ENCODE assay signal across 11 cellular contexts in the genomic region with DNA sequence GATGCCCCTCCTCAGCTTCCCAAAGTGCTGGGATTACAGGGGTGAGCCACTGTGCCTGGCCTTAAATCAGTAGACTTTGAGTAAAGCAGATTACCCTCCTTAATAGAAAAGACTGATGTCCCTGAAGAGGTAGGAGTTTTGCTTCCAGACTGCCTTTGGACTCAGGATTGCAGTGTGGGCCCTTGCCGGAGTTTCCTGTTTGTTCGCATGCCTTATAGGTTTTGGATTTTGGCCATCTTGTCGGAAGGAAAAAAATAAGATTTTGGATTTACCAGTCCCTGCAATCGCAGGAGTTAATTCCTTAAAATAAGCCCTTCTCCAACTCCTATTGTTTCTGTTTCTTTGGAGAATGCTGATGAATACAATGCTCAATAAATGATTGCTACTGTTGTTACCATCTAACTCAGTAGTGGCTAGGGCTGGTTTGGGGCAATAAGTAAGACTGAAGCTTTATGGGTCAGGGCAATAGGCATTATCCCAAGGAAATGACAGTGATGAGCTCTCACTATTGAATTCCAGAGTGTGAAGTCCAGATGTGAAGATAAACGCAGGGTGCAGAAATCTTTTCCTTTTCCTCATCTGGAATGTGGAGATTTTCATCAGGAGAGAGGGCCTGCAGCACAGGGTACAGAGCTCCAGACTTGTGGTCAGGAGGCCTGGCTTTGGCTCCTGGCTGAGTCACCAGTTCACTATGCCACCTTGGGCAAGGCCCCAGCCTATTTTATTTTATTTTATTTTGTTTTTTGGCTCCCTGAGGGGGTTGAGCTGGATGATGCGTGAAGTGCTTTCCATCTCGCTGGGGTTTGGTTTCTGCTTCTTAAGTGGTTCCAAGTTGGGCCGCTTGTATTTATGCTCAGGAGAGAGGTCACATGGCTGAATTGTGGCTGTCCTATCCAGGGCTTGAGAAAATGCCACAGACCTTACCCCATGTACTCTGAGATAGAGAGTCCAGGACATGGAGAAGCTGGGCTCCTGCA. TPM values are rescaled to one million over a fixed set of nuclear protein-coding genes. Genes with fewer than 3 reads are reported as not detected.
DNase-seq lines count a peak whose midpoint lies in the region; ATAC-seq, FAIRE-seq and TF ChIP-seq lines count a peak whose summit lies in the region.
"Had no signal": no experiment of that assay in that cellular context is flagged by ENCODE, and none has a peak within 500 bp of the region (broad histone marks: within the 10 kb centered on the region; RNA-seq: fewer than 3 reads in every experiment).

No MANE protein-coding gene starts in this region.

- TF ChIP-seq POLR2A in endothelial cell of umbilical vein (IDR thresholded peaks at IDR 0.05; ENCODE audit: low read depth, low read length): no peak
- TF ChIP-seq POLR2A in prostate gland (IDR thresholded peaks at IDR 0.05): no peak

- peaks cover 6 to 48% of the 10 kb centered on the region in 2 donors for H3K27me3 Mint-ChIP-seq in effector memory CD8-positive, alpha-beta T cell

- no peak overlapping the region for H3K27ac Mint-ChIP-seq in effector memory CD8-positive, alpha-beta T cell
- H3K27ac Mint-ChIP-seq: nephron progenitor cell had no signal

- H4K20me1 ChIP-seq in PC-9 (ENCODE audit: insufficient read depth): no peaks in the 10 kb centered on the region
- no peaks in the 10 kb centered on the region for H4K20me1 ChIP-seq in endothelial cell of umbilical vein (replicated peaks; ENCODE audit: control insufficient read depth, extremely low read depth, insufficient read depth, low read length)
- H4K20me1 ChIP-seq in osteoblast (ENCODE audit: insufficient read depth, low read length): no peaks in the 10 kb centered on the region

- no peaks in the 10 kb centered on the region for H3K9me2 ChIP-seq in PC-9 (ENCODE audit: insufficient read depth)

- TF ChIP-seq CTCF in PC-9 (conservative IDR thresholded peaks at IDR 0.05) (no peak), endothelial cell of umbilical vein (IDR thresholded peaks at IDR 0.05; ENCODE audit: extremely low read depth in 1 of 2, insufficient read depth in 1 of 2, low read depth in 1 of 2, low read length in 2 of 2) (no peak), osteoblast (IDR thresholded peaks at IDR 0.05; ENCODE audit: extremely low read depth, low read depth, low read length) (no peak), prostate gland (IDR thresholded peaks at IDR 0.05) (no peak)

- no peaks in the 10 kb centered on the region for H3K36me3 Mint-ChIP-seq in effector memory CD8-positive, alpha-beta T cell (ENCODE audit: insufficient read depth)

- BruUV-seq in PC-9 (replicated peaks; lab: Mats Ljungman, UMichigan): no TSS peak
- BruUV-seq in endothelial cell of umbilical vein (replicated peaks; lab: Mats Ljungman, UMichigan): no TSS peak

- no peaks in the 10 kb centered on the region for H3K36me3 ChIP-seq in PC-9 (ENCODE audit: low read depth)
- H3K36me3 ChIP-seq in endothelial cell of umbilical vein (ENCODE audit: control insufficient read depth in 2 of 2, extremely low read depth in 1 of 2, insufficient read depth in 2 of 2, low read length in 2 of 2): no peaks in the 10 kb centered on the region
- H3K36me3 ChIP-seq in osteoblast (ENCODE audit: insufficient read depth, low read length): no peaks in the 10 kb centered on the region
- H3K36me3 ChIP-seq in prostate gland: no peaks in the 10 kb centered on the region
- H3K36me3 ChIP-seq: stomach had no signal

- intact Hi-C loops in PC-9 (cut with micrococcal nuclease; ENCODE audit: unreplicated experiment): loop anchor here (1.0 to 5.0 kb wide), 5 partner anchors 327 to 854 kb away; partner anchors contain the start of genes ARMC8, CEP70 and MRPS22
- intact Hi-C loops in endothelial cell of umbilical vein (cut with micrococcal nuclease): loop anchor here (10.0 kb wide), 1 partner anchor 737 kb away; the partner anchor contains the start of gene ARMC8
- intact Hi-C loops in prostate gland (cut with DNase I): loop anchor here (10.0 kb wide), 1 partner anchor 507 kb away; no protein-coding TSS in a partner anchor

- dilution Hi-C loops in endothelial cell of umbilical vein (cut with MboI; ENCODE audit: extremely low pct_ligation_motif_present, low sequenced_read_pairs): no loop called here

- no peaks in the 10 kb centered on the region for H3K27me3 ChIP-seq in PC-9 (ENCODE audit: insufficient read depth, low read depth)
- peaks cover 2% of the 10 kb centered on the region in 2 experiments for H3K27me3 ChIP-seq in endothelial cell of umbilical vein (ENCODE audit: control insufficient read depth in 2 of 2, insufficient read depth in 2 of 2, low read length in 2 of 2)
- H3K27me3 ChIP-seq in osteoblast (ENCODE audit: insufficient read depth, low read length): peaks cover 5% of the 10 kb centered on the region
- no peaks in the 10 kb centered on the region for H3K27me3 ChIP-seq in prostate gland (replicated peaks; ENCODE audit: insufficient read depth)

- H3K79me2 ChIP-seq in PC-9 (ENCODE audit: low read depth): no peaks in the 10 kb centered on the region
- H3K79me2 ChIP-seq in endothelial cell of umbilical vein (ENCODE audit: control insufficient read depth, insufficient read depth, low read length): no peaks in the 10 kb centered on the region
- no peaks in the 10 kb centered on the region for H3K79me2 ChIP-seq in osteoblast (ENCODE audit: insufficient read depth, low read length)

- peaks cover 24% of the 10 kb centered on the region for H3F3A ChIP-seq in PC-9 (ENCODE audit: insufficient read depth, low read depth)

- H3K9me3 ChIP-seq in PC-9 (ENCODE audit: insufficient read depth, low read depth) (no peaks in the 10 kb centered on the region), endothelial cell of umbilical vein (replicated peaks; ENCODE audit: control insufficient read depth, insufficient read depth, low read length) (no peaks in the 10 kb centered on the region), osteoblast (ENCODE audit: low read depth, low read length) (no peaks in the 10 kb centered on the region), prostate gland (no peaks in the 10 kb centered on the region)
- H3K9me3 ChIP-seq: stomach had no signal

- peaks cover 3 to 5% of the 10 kb centered on the region in 2 donors for H3K4me1 Mint-ChIP-seq in effector memory CD8-positive, alpha-beta T cell (ENCODE audit: low read depth in 2 of 2)
- H3K4me1 Mint-ChIP-seq: nephron progenitor cell had no signal

- H3K4me3 ChIP-seq in PC-9 (0 out of 2 replicates have a peak overlapping the region, but pooled peaks have one; percentile 22), endothelial cell of umbilical vein (replicated peaks in 1 of 3; ENCODE audit: insufficient read depth in 1 of 3, low read depth in 1 of 3, low read length in 3 of 3) (no peak overlapping the region), osteoblast (ENCODE audit: insufficient read depth, low read length) (no peak overlapping the region), prostate gland (no peak overlapping the region)
- H3K4me3 ChIP-seq: stomach had no signal

- 75% methylated on average over 8 of the region's 8 CpGs for WGBS in prostate gland

- H2AFZ ChIP-seq in PC-9: no peak overlapping the region; the same call in 1 of the 2 replicates
- H2AFZ ChIP-seq in endothelial cell of umbilical vein (ENCODE audit: low read depth, low read length): no peak overlapping the region
- no peak overlapping the region for H2AFZ ChIP-seq in osteoblast (ENCODE audit: low read length)

- H3K9ac ChIP-seq in endothelial cell of umbilical vein (replicated peaks; ENCODE audit: extremely low read depth, insufficient read depth, low read length): no peak overlapping the region

- H3K4me2 ChIP-seq in PC-9 (peak overlapping the region; percentile 72), endothelial cell of umbilical vein (ENCODE audit: insufficient read depth, low read length) (no peak overlapping the region), osteoblast (ENCODE audit: insufficient read depth, low read length) (peak overlapping the region; percentile 54)

- H3K4me3 Mint-ChIP-seq in effector memory CD8-positive, alpha-beta T cell: no peak overlapping the region
- H3K4me3 Mint-ChIP-seq: nephron progenitor cell had no signal

- peak; percentile 58 for FAIRE-seq in endothelial cell of umbilical vein (lab: Jason Lieb, UNC)

- no peak for ATAC-seq in GM19455 (IDR thresholded peaks at IDR 0.05; ENCODE audit: unreplicated experiment)
- no peak for ATAC-seq in effector memory CD8-positive, alpha-beta T cell (replicated peaks)

- POLR2A ChIA-PET in PC-9 (lab: Charles Lee; ENCODE audit: unreplicated experiment) (interaction anchor here (0.6 to 1.0 kb wide), 7 partner anchors 190 to 1938 kb away, joined by 3 to 5 read pairs (median 4); partner anchors contain the start of gene CEP70), endothelial cell of umbilical vein (lab: Charles Lee) (interaction anchor here (0.6 kb wide), 1 partner anchor 327 kb away, joined by 3 read pairs; no protein-coding TSS in a partner anchor)

- H3K9me3 Mint-ChIP-seq in effector memory CD8-positive, alpha-beta T cell: no peaks in the 10 kb centered on the region
- H3K9me3 Mint-ChIP-seq: nephron progenitor cell had no signal

- H3K4me1 ChIP-seq in PC-9 (replicated peaks; ENCODE audit: insufficient read depth) (peaks cover 38% of the 10 kb centered on the region), endothelial cell of umbilical vein (ENCODE audit: control insufficient read depth, extremely low read depth, insufficient read depth, low read length) (peaks cover 10% of the 10 kb centered on the region), osteoblast (ENCODE audit: insufficient read depth, low read length) (peaks cover 16% of the 10 kb centered on the region), prostate gland (replicated peaks) (peaks cover 3% of the 10 kb centered on the region)

- H3K27ac ChIP-seq in PC-9 (peak overlapping the region; percentile 66), endothelial cell of umbilical vein (ENCODE audit: insufficient read depth, low read depth, low read length) (no peak overlapping the region), osteoblast (ENCODE audit: low read depth, low read length) (peak overlapping the region; percentile 59), prostate gland (no peak overlapping the region)
- H3K27ac ChIP-seq: stomach had no signal

- CTCF ChIA-PET in PC-9 (lab: Charles Lee) (interaction anchor here (0.5 to 3.3 kb wide), 11 partner anchors 8 to 735 kb away, joined by 3 to 22 read pairs (median 3); partner anchors contain the start of gene CEP70), endothelial cell of umbilical vein (lab: Charles Lee) (interaction anchor here (0.8 to 13.0 kb wide), 8 partner anchors 9 to 503 kb away, joined by 3 to 862 read pairs (median 76); partner anchors contain the start of gene CEP70)

- H3K9me1 ChIP-seq in endothelial cell of umbilical vein (replicated peaks; ENCODE audit: control insufficient read depth, extremely low read depth, insufficient read depth, low read length): no peaks in the 10 kb centered on the region

- peak; percentile 76 for DNase-seq in Daoy (ENCODE audit: low read depth)
- DNase-seq in PC-9: peak; percentile 83 to 84
- no peak for DNase-seq in endothelial cell of umbilical vein (ENCODE audit: low read depth, low spot score)
- peak; percentile 91 for DNase-seq in osteoblast (ENCODE audit: insufficient read length, low spot score, missing footprints)
- no peak for DNase-seq in activated gamma-delta T cell treated with Interleukin-2 at 50 U/mL for 16 hours
- no peak for DNase-seq in effector memory CD8-positive, alpha-beta T cell
- no peak for DNase-seq in prostate gland (ENCODE audit: low spot score)
- DNase-seq: activated T-cell treated with anti-CD3 and anti-CD28 coated beads for 4 hours, nephron progenitor cell, stomach had no signal

RNA-seq across cellular contexts. Expression of gene FOXL2, which starts 25.3 kb away (rescaled TPM):
- 8.0 and 9.0 TPM in 2 replicates for total RNA-seq in Daoy (2014; rRNA removed; shearing (Covaris generic))
- not detected in 2 replicates for total RNA-seq in PC-9 (2021)
- total RNA-seq in endothelial cell of umbilical vein: 0.12 TPM in 1 of 2 replicates, not detected in the other
- 0.03 TPM in 1 of 2 replicates, not detected in the other for polyA plus RNA-seq in endothelial cell of umbilical vein
- polyA plus RNA-seq in endothelial cell of umbilical vein (2011; cell fraction: cytosol; rRNA removed): not detected in 2 replicates
- polyA plus RNA-seq in endothelial cell of umbilical vein (2011; cell fraction: nucleus; rRNA removed): not detected in 2 replicates
- polyA plus RNA-seq in endothelial cell of umbilical vein (2012): not detected in 2 replicates
- 0.13 TPM in 1 of 2 replicates, not detected in the other for polyA minus RNA-seq in endothelial cell of umbilical vein
- 5.2 TPM for polyA minus RNA-seq in endothelial cell of umbilical vein (2011; cell fraction: cytosol; rRNA and poly(A)+ RNA removed)
- polyA minus RNA-seq in endothelial cell of umbilical vein (2011; cell fraction: nucleus; rRNA and poly(A)+ RNA removed): not detected in 2 replicates
- total RNA-seq in osteoblast: under 0.01 and 0.36 TPM in 2 replicates
- under 1 TPM in 1 of 2 donors, not detected in 1; 0.68 TPM for total RNA-seq in prostate gland
- total RNA-seq: stomach had no signal
- polyA plus RNA-seq: stomach had no signal

RNA-seq across cellular contexts. Expression of gene FOXL2NB, which starts 25.4 kb away (rescaled TPM):
- 4.1 and 7.2 TPM in 2 replicates for total RNA-seq in Daoy (2014; rRNA removed; shearing (Covaris generic))
- 0.09 and 0.18 TPM in 2 replicates for total RNA-seq in PC-9 (2021)
- not detected in 2 replicates for total RNA-seq in endothelial cell of umbilical vein
- 0.01 TPM in 1 of 2 replicates, not detected in the other for polyA plus RNA-seq in endothelial cell of umbilical vein
- not detected in 2 replicates for polyA plus RNA-seq in endothelial cell of umbilical vein (2011; cell fraction: cytosol; rRNA removed)
- polyA plus RNA-seq in endothelial cell of umbilical vein (2011; cell fraction: nucleus; rRNA removed): not detected in 2 replicates
- polyA plus RNA-seq in endothelial cell of umbilical vein (2012): 0.07 TPM in 1 of 2 replicates, not detected in the other
- 0.36 TPM in 2 replicates for polyA minus RNA-seq in endothelial cell of umbilical vein
- polyA minus RNA-seq in endothelial cell of umbilical vein (2011; cell fraction: cytosol; rRNA and poly(A)+ RNA removed): 2.3 TPM
- not detected in 2 replicates for polyA minus RNA-seq in endothelial cell of umbilical vein (2011; cell fraction: nucleus; rRNA and poly(A)+ RNA removed)
- total RNA-seq in osteoblast: 0.36 TPM in 1 of 2 replicates, not detected in the other
- total RNA-seq in prostate gland: under 1 TPM in 1 of 2 donors, not detected in 1; 0.28 TPM
- total RNA-seq: stomach had no signal

Comparison
In these comparisons a context has a peak if more than half of its experiments do, and no peak if none do; other contexts are left out.
1. DNase-seq: peak in Daoy (single experiment), PC-9 (2 of 2) and osteoblast (single experiment); none in endothelial cell of umbilical vein (single experiment), activated gamma-delta T cell treated with Interleukin-2 at 50 U/mL for 16 hours (single experiment), effector memory CD8-positive, alpha-beta T cell (0 of 3) and prostate gland (single experiment).
2. H3K27ac ChIP-seq: peak in PC-9 (single experiment) and osteoblast (single experiment); none in endothelial cell of umbilical vein (single experiment) and prostate gland (0 of 2).